ENCODE assay signal across 1 cellular context in the genomic region with DNA sequence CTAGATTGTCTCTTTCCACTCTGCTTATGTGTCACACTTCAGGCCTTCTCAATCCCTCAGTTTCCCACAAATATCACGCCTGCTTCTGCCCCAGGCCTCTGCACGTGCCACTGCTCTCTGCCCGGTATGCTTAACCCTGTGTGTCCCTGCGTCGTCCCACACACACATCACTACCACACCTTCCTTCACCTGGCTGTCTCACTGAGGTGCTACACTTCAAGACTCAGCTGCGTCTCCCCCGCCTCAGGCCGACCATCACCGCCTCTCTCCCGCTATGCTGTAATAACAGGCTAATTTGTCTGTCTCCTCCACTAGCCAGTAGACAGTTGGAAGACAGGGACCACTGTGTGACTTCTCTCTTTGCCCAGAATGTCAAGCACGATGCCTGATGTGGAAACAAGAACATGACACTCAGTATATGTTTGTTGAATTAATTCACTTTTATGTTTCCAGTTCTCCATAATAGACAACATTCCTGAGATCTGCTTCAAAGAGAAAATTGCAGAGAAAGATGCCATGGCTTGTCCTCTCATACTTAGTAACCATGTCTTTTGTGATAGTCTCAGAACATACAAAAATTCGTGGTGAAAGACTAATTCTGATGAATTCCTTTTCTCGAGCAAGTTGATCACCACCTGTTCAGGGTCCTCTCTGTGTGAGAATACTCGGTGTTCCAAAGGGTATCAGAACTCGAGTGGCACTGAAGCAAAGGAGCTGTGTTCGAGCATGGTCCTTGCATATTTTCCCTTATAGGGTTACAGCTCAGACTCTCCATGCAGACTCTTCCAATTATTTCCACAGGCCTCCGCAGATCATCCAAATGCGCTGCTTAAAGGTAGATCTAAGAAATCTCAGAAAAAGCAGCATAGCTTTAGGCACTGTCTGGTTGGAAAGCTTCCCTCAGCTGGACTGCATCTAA.
TF ChIP-seq lines count a peak whose summit lies in the region.

No MANE protein-coding gene starts in this region.

TF ChIP-seq in IMR-90, 13 proteins besides CTCF, POLR2A, EP300 and RAD21:
- TF ChIP-seq MXI1 (IDR thresholded peaks at IDR 0.05; ENCODE audit: borderline replicate concordance, low read depth, low read length) = no peak
- no peak for TF ChIP-seq SMC3 (IDR thresholded peaks at IDR 0.05; ENCODE audit: low read depth, low read length)
- no peak for TF ChIP-seq BHLHE40 (IDR thresholded peaks at IDR 0.05; ENCODE audit: low read depth, low read length)
- TF ChIP-seq, protein P1, sequence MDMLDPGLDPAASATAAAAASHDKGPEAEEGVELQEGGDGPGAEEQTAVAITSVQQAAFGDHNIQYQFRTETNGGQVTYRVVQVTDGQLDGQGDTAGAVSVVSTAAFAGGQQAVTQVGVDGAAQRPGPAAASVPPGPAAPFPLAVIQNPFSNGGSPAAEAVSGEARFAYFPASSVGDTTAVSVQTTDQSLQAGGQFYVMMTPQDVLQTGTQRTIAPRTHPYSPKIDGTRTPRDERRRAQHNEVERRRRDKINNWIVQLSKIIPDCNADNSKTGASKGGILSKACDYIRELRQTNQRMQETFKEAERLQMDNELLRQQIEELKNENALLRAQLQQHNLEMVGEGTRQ (IDR thresholded peaks at IDR 0.05; ENCODE audit: low read depth, low read length) = no peak
- no peak for TF ChIP-seq MAZ (IDR thresholded peaks at IDR 0.05; ENCODE audit: borderline replicate concordance, low read depth, low read length)
- no peak for TF ChIP-seq FOS (IDR thresholded peaks at IDR 0.05; ENCODE audit: low read depth, low read length)
- TF ChIP-seq RFX5 (IDR thresholded peaks at IDR 0.05; ENCODE audit: low read depth, low read length) = no peak
- TF ChIP-seq CHD1 (IDR thresholded peaks at IDR 0.05; ENCODE audit: low read depth, low read length) = no peak
- no peak for TF ChIP-seq NFE2L2 (IDR thresholded peaks at IDR 0.05; ENCODE audit: low read depth, low read length)
- no peak for TF ChIP-seq MAFK (IDR thresholded peaks at IDR 0.05; ENCODE audit: low read depth, low read length)
- TF ChIP-seq RCOR1 (IDR thresholded peaks at IDR 0.05; ENCODE audit: insufficient replicate concordance, low read length) = no peak
